17 cellular contexts compared by ENCODE assay signal in the genomic region with DNA sequence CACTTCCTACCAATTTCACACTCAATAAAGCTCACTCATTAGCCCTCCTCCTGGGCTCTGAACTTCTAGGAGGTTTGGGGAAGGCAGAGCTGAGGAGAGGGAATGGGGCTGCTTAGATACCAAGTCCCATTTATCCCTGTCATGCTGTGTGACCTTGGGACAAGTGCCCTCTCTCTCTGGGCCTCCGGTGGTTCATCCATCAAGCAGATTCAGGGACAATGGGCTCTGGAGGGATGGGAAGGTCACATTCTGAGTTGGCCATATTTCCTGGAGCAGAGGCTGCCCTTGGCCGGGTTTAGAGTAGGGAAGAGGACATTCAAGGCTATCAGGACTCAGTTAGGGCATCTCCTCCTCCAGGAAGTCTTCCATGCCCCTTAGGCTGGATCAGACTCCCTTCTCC.
DNase-seq lines count a peak whose midpoint lies in the region; ATAC-seq, FAIRE-seq and TF ChIP-seq lines count a peak whose summit lies in the region.
"Had no signal": no experiment of that assay in that cellular context is flagged by ENCODE, and none has a peak within 500 bp of the region (broad histone marks: within the 10 kb centered on the region; RNA-seq: fewer than 3 reads in every experiment).

No MANE protein-coding gene starts in this region.

- FAIRE-seq in urothelium cell line (lab: Jason Lieb, UNC): no peak
- FAIRE-seq: GM12892, H1 had no signal

- no peaks in the 10 kb centered on the region; a peak in 2 of 22 replicates for H3K27me3 ChIP-seq in BLaER1 treated with 17β-estradiol and CSF1 and Interleukin-3, amounts not matched to agents 10 nM and 100 nM
- H3K27me3 ChIP-seq in spleen (replicated peaks in 1 of 7) (peaks cover 0 to 38% (median 0%) of the 10 kb centered on the region in 7 donors), tibial artery (no peaks in the 10 kb centered on the region)
- H3K27me3 ChIP-seq: BE2C had no signal

- no peak for TF ChIP-seq POLR2A in spleen (IDR thresholded peaks at IDR 0.05)

- H3K4me1 ChIP-seq in BLaER1 treated with 17β-estradiol and CSF1 and Interleukin-3, amounts not matched to agents 10 nM and 100 nM: peaks cover 14 to 75% (median 53%) of the 10 kb centered on the region in 10 experiments
- H3K4me1 ChIP-seq in spleen: peaks cover 27 to 99% (median 79%) of the 10 kb centered on the region in 6 donors
- H3K4me1 ChIP-seq in tibial artery: peaks cover 0 to 32% (median 23%) of the 10 kb centered on the region in 4 donors

- WGBS in spleen, 5 donors: 40 to 89% (median 53%) methylated on average over 2 of the region's 2 CpGs; no CpG with 5 or more reads in 1 of the 5 donors

- intact Hi-C loops in spleen (cut with DNase I; ENCODE audit: low total_unique reads): no loop called here
- intact Hi-C loops in tibial artery (cut with DNase I; ENCODE audit: low total_unique reads): no loop called here

- peaks cover 0 to 9% (median 0%) of the 10 kb centered on the region in 11 experiments; a peak in 3 of 22 replicates for H4K20me1 ChIP-seq in BLaER1 treated with 17β-estradiol and CSF1 and Interleukin-3, amounts not matched to agents 10 nM and 100 nM

- no peaks in the 10 kb centered on the region for H3K36me3 ChIP-seq in BLaER1 treated with 17β-estradiol and CSF1 and Interleukin-3, amounts not matched to agents 10 nM and 100 nM
- H3K36me3 ChIP-seq in spleen (peaks cover 0 to 14% (median 0%) of the 10 kb centered on the region in 6 donors), tibial artery (no peaks in the 10 kb centered on the region)

- H3K9ac ChIP-seq in BLaER1 treated with 17β-estradiol and CSF1 and Interleukin-3, amounts not matched to agents 10 nM and 100 nM: no peak overlapping the region

- ATAC-seq in GM21423 (IDR thresholded peaks at IDR 0.05; ENCODE audit: unreplicated experiment): no peak

- peak overlapping the region; percentile 44 to 91 (median 72) for H3K4me2 ChIP-seq in BLaER1 treated with 17β-estradiol and CSF1 and Interleukin-3, amounts not matched to agents 10 nM and 100 nM

- H3K9me3 ChIP-seq in BLaER1 treated with 17β-estradiol and CSF1 and Interleukin-3, amounts not matched to agents 10 nM and 100 nM (replicated peaks in 1 of 11): no peaks in the 10 kb centered on the region
- no peaks in the 10 kb centered on the region for H3K9me3 ChIP-seq in spleen
- H3K9me3 ChIP-seq in tibial artery: no peaks in the 10 kb centered on the region
- H3K9me3 ChIP-seq: BE2C had no signal

- no peak overlapping the region for H3K4me3 ChIP-seq in BLaER1 treated with 17β-estradiol and CSF1 and Interleukin-3, amounts not matched to agents 10 nM and 100 nM
- H3K4me3 ChIP-seq in spleen (no peak overlapping the region), tibial artery (no peak overlapping the region)

- no peak overlapping the region for H3K27ac ChIP-seq in BLaER1 treated with 17β-estradiol and CSF1 and Interleukin-3, amounts not matched to agents 10 nM and 100 nM
- H3K27ac ChIP-seq in angular gyrus (ENCODE audit: low read depth, low read length) (peak overlapping the region; percentile 57), cingulate gyrus (ENCODE audit: low read depth, low read length) (peak overlapping the region; percentile 47), spleen (peak overlapping the region; percentile 19 to 75 (median 67)), tibial artery (peak overlapping the region in 1 of 2 donors; percentile 64)

- DNase-seq in spleen (no peak), iPS-NIHi11 (ENCODE audit: low spot score) (no peak), urothelium cell line (ENCODE audit: low spot score) (no peak), tibial artery (no peak)
- DNase-seq: ACHN; BE2C; CD4-positive, alpha-beta memory T cell; DMS153; DMS79; GDM1; H9 had no signal

- no peak for TF ChIP-seq CTCF in spleen (IDR thresholded peaks at IDR 0.05 in 8 of 11, conservative IDR thresholded peaks at IDR 0.05 in 3 of 11)
- no peak for TF ChIP-seq CTCF in tibial artery (IDR thresholded peaks at IDR 0.05)

Comparison
In these comparisons a context has a peak if more than half of its experiments do, and no peak if none do; other contexts are left out.
1. H3K27ac ChIP-seq: peak in angular gyrus (single experiment), cingulate gyrus (single experiment) and spleen (8 of 8); none in BLaER1 treated with 17β-estradiol and CSF1 and Interleukin-3, amounts not matched to agents 10 nM and 100 nM (0 of 11).